In the genomic region with DNA sequence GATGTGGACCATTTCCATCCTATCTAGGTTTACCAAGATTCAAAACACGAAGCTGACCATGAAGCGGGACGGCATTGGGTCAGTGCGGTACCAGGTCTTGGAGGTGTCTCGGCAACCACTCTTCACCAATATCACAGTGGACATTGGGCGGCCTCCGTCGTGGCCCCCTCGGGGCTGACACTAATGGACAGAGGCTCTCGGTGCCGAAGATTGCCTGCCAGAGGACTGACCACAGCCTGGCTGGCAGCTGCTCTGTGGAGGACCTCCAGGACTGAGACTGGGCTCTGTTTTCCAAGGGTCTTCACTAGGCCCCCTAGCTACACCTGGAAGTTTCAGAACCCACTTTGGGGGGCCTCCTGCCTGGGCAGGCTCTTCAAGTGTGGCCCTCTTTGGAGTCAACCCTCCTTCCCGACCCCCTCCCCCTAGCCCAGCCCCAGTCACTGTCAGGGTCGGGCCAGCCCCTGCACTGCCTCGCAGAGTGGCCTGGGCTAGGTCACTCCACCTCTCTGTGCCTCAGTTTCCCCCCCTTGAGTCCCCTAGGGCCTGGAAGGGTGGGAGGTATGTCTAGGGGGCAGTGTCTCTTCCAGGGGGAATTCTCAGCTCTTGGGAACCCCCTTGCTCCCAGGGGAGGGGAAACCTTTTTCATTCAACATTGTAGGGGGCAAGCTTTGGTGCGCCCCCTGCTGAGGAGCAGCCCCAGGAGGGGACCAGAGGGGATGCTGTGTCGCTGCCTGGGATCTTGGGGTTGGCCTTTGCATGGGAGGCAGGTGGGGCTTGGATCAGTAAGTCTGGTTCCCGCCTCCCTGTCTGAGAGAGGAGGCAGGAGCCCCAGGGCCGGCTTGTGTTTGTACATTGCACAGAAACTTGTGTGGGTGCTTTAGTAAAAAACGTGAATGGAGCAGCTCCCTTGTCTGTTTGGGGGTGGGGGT, we compare ENCODE assay signal across 8 cellular contexts. TPM values are rescaled to one million over a fixed set of nuclear protein-coding genes. Genes with fewer than 3 reads are reported as not detected.
DNase-seq lines count a peak whose midpoint lies in the region; ATAC-seq and TF ChIP-seq lines count a peak whose summit lies in the region.

No MANE protein-coding gene starts in this region.

- H3K9ac ChIP-seq in adipocyte (ENCODE audit: low read length): peak overlapping the region; percentile 88

- H3K36me3 ChIP-seq in adipocyte (ENCODE audit: control insufficient read depth, insufficient read depth, low read length, severe bottlenecking): peaks cover 7% of the 10 kb centered on the region
- H3K36me3 ChIP-seq in tibial nerve: peaks cover 0 to 18% (median 0%) of the 10 kb centered on the region in 3 donors

- TF ChIP-seq CTCF in tibial nerve (IDR thresholded peaks at IDR 0.05): no peak

- peaks cover 11% of the 10 kb centered on the region for H3K4me1 Mint-ChIP-seq in activated T-cell treated with anti-CD3 and anti-CD28 coated beads, Interleukin-2, amount 50 U/mL, for 4 hours (ENCODE audit: low read depth)

- peak overlapping the region; percentile 87 for H3K4me3 ChIP-seq in adipocyte (ENCODE audit: low read length)
- H3K4me3 ChIP-seq in tibial nerve: peak overlapping the region; percentile 43 to 71 (median 58)

- no peak for TF ChIP-seq EP300 in tibial nerve (IDR thresholded peaks at IDR 0.05)

- DNase-seq in activated T-cell treated with anti-CD3 and anti-CD28 coated beads, Interleukin-2, amount 50 U/mL, for 4 hours: no peak
- DNase-seq in activated T-cell treated with anti-CD3 and anti-CD28 coated beads for 4 hours: no peak
- DNase-seq in adipocyte (ENCODE audit: low read depth): no peak
- DNase-seq in tibial nerve (ENCODE audit: low spot score in 2 of 2): no peak
- DNase-seq in NCI-H1930 (lab: John Stamatoyannopoulos, UW): no peak
- DNase-seq in T-helper 9 cell: no peak

- H3K27ac ChIP-seq in layer of hippocampus (ENCODE audit: low read depth, low read length) (peak overlapping the region; percentile 49), tibial nerve (peak overlapping the region in 3 of 4 donors; percentile 44 to 79 (median 72))

- no peaks in the 10 kb centered on the region for H3K36me3 Mint-ChIP-seq in activated T-cell treated with anti-CD3 and anti-CD28 coated beads, Interleukin-2, amount 50 U/mL, for 4 hours (ENCODE audit: insufficient read depth)

- H3K4me1 ChIP-seq in adipocyte (ENCODE audit: control insufficient read depth, insufficient read depth, low read length) (peaks cover 7% of the 10 kb centered on the region), tibial nerve (peaks cover 0 to 19% (median 11%) of the 10 kb centered on the region in 4 donors)

- ATAC-seq in activated T-cell treated with anti-CD3 and anti-CD28 coated beads, Interleukin-2, amount 50 U/mL, for 4 hours: no peak
- ATAC-seq in GM21723 (IDR thresholded peaks at IDR 0.05; ENCODE audit: unreplicated experiment): no peak

- 64 to 68% methylated on average over 19 of the region's 19 CpGs for WGBS in tibial nerve, 2 donors

- H3K9me3 ChIP-seq in adipocyte (ENCODE audit: control insufficient read depth, low read length): no peaks in the 10 kb centered on the region
- H3K9me3 ChIP-seq in tibial nerve: no peaks in the 10 kb centered on the region

- H3K27me3 ChIP-seq in adipocyte (replicated peaks; ENCODE audit: control insufficient read depth, insufficient read depth, low read length) (no peaks in the 10 kb centered on the region), layer of hippocampus (ENCODE audit: control insufficient read depth, insufficient read depth, low read length) (no peaks in the 10 kb centered on the region), tibial nerve (no peaks in the 10 kb centered on the region)

- H3K9me3 Mint-ChIP-seq in activated T-cell treated with anti-CD3 and anti-CD28 coated beads, Interleukin-2, amount 50 U/mL, for 4 hours: no peaks in the 10 kb centered on the region

- H3K27me3 Mint-ChIP-seq in activated T-cell treated with anti-CD3 and anti-CD28 coated beads, Interleukin-2, amount 50 U/mL, for 4 hours (ENCODE audit: low read depth): no peaks in the 10 kb centered on the region

- H3K4me3 Mint-ChIP-seq in activated T-cell treated with anti-CD3 and anti-CD28 coated beads, Interleukin-2, amount 50 U/mL, for 4 hours: peak overlapping the region; percentile 90

- TF ChIP-seq POLR2A in tibial nerve (IDR thresholded peaks at IDR 0.05): no peak

RNA-seq across cellular contexts. Expression of a gene that starts 0.9 kb away (rescaled TPM):
- total RNA-seq in activated T-cell treated with anti-CD3 and anti-CD28 coated beads, Interleukin-2, amount 50 U/mL, for 4 hours: 1 to 10 TPM; 1.0 to 1.8 (median 1.2) TPM
- total RNA-seq in tibial nerve: 10 to 100 TPM in 1 of 4 donors, 1 to 10 TPM in 3; 5.4 to 18.8 (median 8.9) TPM

RNA-seq across cellular contexts. Expression of a gene that starts 11.5 kb away (rescaled TPM):
- total RNA-seq in activated T-cell treated with anti-CD3 and anti-CD28 coated beads, Interleukin-2, amount 50 U/mL, for 4 hours: 10 to 100 TPM; 32.1 to 35.1 (median 33.7) TPM
- total RNA-seq in tibial nerve: 10 to 100 TPM; 15.5 to 49.8 (median 21.1) TPM

RNA-seq across cellular contexts. Expression of a gene that starts 15.8 kb away (rescaled TPM):
- total RNA-seq in activated T-cell treated with anti-CD3 and anti-CD28 coated beads, Interleukin-2, amount 50 U/mL, for 4 hours: 100 to 1,000 TPM; 202 to 210 (median 209) TPM
- total RNA-seq in tibial nerve: 100 to 1,000 TPM; 101 to 132 (median 113) TPM

RNA-seq across cellular contexts. Expression of a gene that starts 20.7 kb away (rescaled TPM):
- 100 to 1,000 TPM; 128 to 151 (median 145) TPM for total RNA-seq in activated T-cell treated with anti-CD3 and anti-CD28 coated beads, Interleukin-2, amount 50 U/mL, for 4 hours
- total RNA-seq in tibial nerve: 10 to 100 TPM; 25.7 to 41.7 (median 31.9) TPM

RNA-seq across cellular contexts. Expression of a gene that starts 40.7 kb away (rescaled TPM):
- total RNA-seq in activated T-cell treated with anti-CD3 and anti-CD28 coated beads, Interleukin-2, amount 50 U/mL, for 4 hours: 10 to 100 TPM; 14.3 to 25.0 (median 18.3) TPM
- 1 to 10 TPM in 1 of 4 donors, under 1 TPM in 3; 0.42 to 1.8 (median 0.83) TPM for total RNA-seq in tibial nerve
